Comparison of ENCODE assay signal across 8 cellular contexts in the genomic region with DNA sequence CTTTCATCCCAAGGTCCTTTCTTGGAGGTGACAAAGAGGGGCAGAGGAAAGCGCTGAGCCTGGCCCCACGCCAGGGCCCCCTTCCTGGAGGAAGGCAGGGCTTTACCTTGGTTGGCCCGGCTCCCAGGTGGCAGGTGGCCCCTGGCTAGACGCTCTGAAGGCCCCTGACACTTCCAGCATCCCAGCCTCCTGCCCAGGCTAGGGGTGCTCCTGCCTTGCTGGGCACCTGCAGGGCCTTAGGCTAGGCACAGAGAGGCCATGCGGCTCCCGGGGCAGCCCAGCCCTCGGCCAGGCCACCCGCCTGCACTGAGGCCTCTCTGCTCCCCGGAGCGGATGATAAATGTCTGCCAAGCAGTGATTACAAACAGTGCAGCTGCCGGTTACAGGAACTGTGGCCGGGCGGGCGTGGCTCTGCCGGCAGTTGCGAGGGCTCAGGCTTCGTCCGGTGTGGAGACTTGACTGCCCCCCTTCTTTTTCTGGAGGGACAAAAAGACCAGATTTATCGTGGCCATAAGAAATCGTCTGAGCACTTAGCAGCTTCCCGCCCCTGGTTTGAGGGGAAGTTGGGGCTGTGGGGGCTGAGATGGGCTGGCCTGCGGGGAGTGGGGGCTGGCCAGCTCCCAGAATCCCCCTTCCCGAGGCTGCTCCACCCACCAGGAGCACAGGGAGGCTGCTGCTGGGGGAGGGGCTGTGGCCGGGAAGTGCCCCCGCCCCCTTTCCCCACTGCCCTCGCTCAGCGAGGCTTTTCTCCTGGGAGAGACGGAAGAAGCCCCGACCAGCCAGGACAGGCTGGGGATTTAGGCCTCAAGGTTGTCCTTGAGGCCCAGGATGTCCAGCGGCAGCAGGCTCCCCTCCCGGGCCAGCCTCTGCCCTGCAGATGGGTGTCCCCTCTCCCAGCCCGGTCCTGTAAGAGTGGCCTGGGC. TPM values are rescaled to one million over a fixed set of nuclear protein-coding genes. Genes with fewer than 3 reads are reported as not detected.
DNase-seq lines count a peak whose midpoint lies in the region; ATAC-seq and TF ChIP-seq lines count a peak whose summit lies in the region.

No MANE protein-coding gene starts in this region.

- H3K27me3 ChIP-seq in IMR-90 (ENCODE audit: control insufficient read depth, insufficient read depth, low read length): no peaks in the 10 kb centered on the region
- no peaks in the 10 kb centered on the region for H3K27me3 ChIP-seq in SK-N-SH (ENCODE audit: insufficient read depth)
- H3K27me3 ChIP-seq in body of pancreas: no peaks in the 10 kb centered on the region
- H3K27me3 ChIP-seq in iPS-15b (ENCODE audit: control insufficient read depth, insufficient read depth, low read length): no peaks in the 10 kb centered on the region

- H3F3A ChIP-seq in SK-N-SH (replicated peaks; ENCODE audit: insufficient read depth): peaks cover 9% of the 10 kb centered on the region

- TF ChIP-seq RAD21 in IMR-90 (IDR thresholded peaks at IDR 0.05; ENCODE audit: low read length) (no peak), SK-N-SH (IDR thresholded peaks at IDR 0.05; ENCODE audit: low read length) (no peak)

- ATAC-seq in IMR-90 (ENCODE audit: low read depth) (peak; percentile 92), body of pancreas (peak; percentile 66), GM18517 (IDR thresholded peaks at IDR 0.05; ENCODE audit: unreplicated experiment) (no peak), HG03159 (IDR thresholded peaks at IDR 0.05; ENCODE audit: unreplicated experiment) (no peak)

- peak overlapping the region; percentile 83 for H3K18ac ChIP-seq in IMR-90 (ENCODE audit: low read depth, low read length)

- H3K27ac ChIP-seq in IMR-90 (ENCODE audit: insufficient read depth, low read length): peak overlapping the region; percentile 93
- H3K27ac ChIP-seq in SK-N-SH (ENCODE audit: low read depth in 2 of 2, low read length in 1 of 2): peak overlapping the region; percentile 69 to 99
- peak overlapping the region; percentile 20 to 80 (median 64) for H3K27ac ChIP-seq in body of pancreas

- TF ChIP-seq CTCF in IMR-90 (conservative IDR thresholded peaks at IDR 0.05; ENCODE audit: low read depth, low read length) (no peak), SK-N-SH (IDR thresholded peaks at IDR 0.05) (no peak), body of pancreas (IDR thresholded peaks at IDR 0.05) (no peak), retinal pigment epithelial cell (conservative IDR thresholded peaks at IDR 0.05; ENCODE audit: low read depth, low read length) (no peak)

- H3K4ac ChIP-seq in IMR-90 (ENCODE audit: low read depth, low read length): peak overlapping the region; percentile 96

- TF ChIP-seq EP300 in SK-N-SH (IDR thresholded peaks at IDR 0.05; ENCODE audit: borderline replicate concordance in 1 of 2, low read depth in 1 of 2, low read length in 1 of 2): no peak; a peak in 2 of 4 replicates

- dilution Hi-C loops in IMR-90 (cut with HindIII; ENCODE audit: low sequenced_read_pairs, unreplicated experiment): no loop called here

- peak overlapping the region; percentile 92 for H2AK9ac ChIP-seq in IMR-90 (replicated peaks; ENCODE audit: low read depth, low read length, poor library complexity)

- CTCF ChIA-PET in IMR-90 (lab: Yijun Ruan, JAX) (interaction anchor here (0.9 kb wide), 1 partner anchor 31 kb away, joined by 4 read pairs; the partner anchor contains the start of gene UBAC1), SK-N-SH (lab: Yijun Ruan, JAX) (interaction anchor here (1.4 to 2.2 kb wide), 3 partner anchors 9 to 130 kb away, joined by 5 to 11 read pairs (median 6); no protein-coding TSS in a partner anchor)

- POLR2A ChIA-PET in IMR-90 (lab: Charles Lee; ENCODE audit: unreplicated experiment) (no interaction called here), SK-N-SH (lab: Yijun Ruan, JAX) (interaction anchor here (2.0 kb wide), 1 partner anchor 125 kb away, joined by 5 read pairs; no protein-coding TSS in a partner anchor)

- peak overlapping the region; percentile 41 to 95 for H4K8ac ChIP-seq in IMR-90 (ENCODE audit: low read depth in 2 of 2, low read length in 2 of 2)

- intact Hi-C loops in IMR-90 (cut with micrococcal nuclease) (no loop called here), body of pancreas (cut with DNase I) (no loop called here)

- peak overlapping the region; percentile 93 for H3K23ac ChIP-seq in IMR-90 (ENCODE audit: low read depth, low read length)

- peak overlapping the region; percentile 76 for H2BK5ac ChIP-seq in IMR-90 (ENCODE audit: low read depth, low read length, poor library complexity, severe bottlenecking)

- peak overlapping the region; percentile 66 for H3K9ac ChIP-seq in IMR-90 (ENCODE audit: low read depth, low read length)
- H3K9ac ChIP-seq in SK-N-SH: peak overlapping the region; percentile 69
- peak overlapping the region; percentile 47 for H3K9ac ChIP-seq in iPS-15b (ENCODE audit: low read depth, low read length)

- peak overlapping the region; percentile 85 for H3K56ac ChIP-seq in IMR-90 (ENCODE audit: extremely low read depth, insufficient read depth, low read length)

- H4K91ac ChIP-seq in IMR-90 (ENCODE audit: insufficient read depth, low read depth, low read length): peak overlapping the region; percentile 97

- DNase-seq in COLO829 (ENCODE audit: low spot score) (peak; percentile 19), IMR-90 (peak; percentile 84), SK-N-SH (peak; percentile 89), body of pancreas (peak; percentile 54 to 81 (median 69)), retinal pigment epithelial cell (ENCODE audit: low read depth) (no peak)

- H3K9me3 ChIP-seq in IMR-90 (ENCODE audit: control insufficient read depth, insufficient read depth, low read length) (no peaks in the 10 kb centered on the region), SK-N-SH (no peaks in the 10 kb centered on the region), body of pancreas (no peaks in the 10 kb centered on the region), iPS-15b (ENCODE audit: control insufficient read depth, insufficient read depth, low read length) (no peaks in the 10 kb centered on the region)

- H3K9me2 ChIP-seq in SK-N-SH: no peaks in the 10 kb centered on the region

- H2BK20ac ChIP-seq in IMR-90 (ENCODE audit: low read depth, low read length): peak overlapping the region; percentile 76

- peak overlapping the region; percentile 71 for H2AK5ac ChIP-seq in IMR-90 (ENCODE audit: low read depth, low read length)

- H3K4me3 ChIP-seq in IMR-90 (ENCODE audit: insufficient read depth, low read depth, low read length): peak overlapping the region; percentile 7; the same call in 1 of the 2 replicates
- H3K4me3 ChIP-seq in SK-N-SH (ENCODE audit: low read depth in 2 of 2, low read length in 1 of 2): peak overlapping the region; percentile 42 to 56
- no peak overlapping the region for H3K4me3 ChIP-seq in body of pancreas
- no peak overlapping the region for H3K4me3 ChIP-seq in iPS-15b (ENCODE audit: low read depth, low read length)
- H3K4me3 ChIP-seq in retinal pigment epithelial cell (ENCODE audit: low read length): peak overlapping the region; percentile 25

- H3K36me3 ChIP-seq in IMR-90 (ENCODE audit: control insufficient read depth, insufficient read depth, low read length): no peaks in the 10 kb centered on the region
- H3K36me3 ChIP-seq in SK-N-SH (replicated peaks in 1 of 2; ENCODE audit: control insufficient read depth in 1 of 2, insufficient read depth in 2 of 2, low read length in 1 of 2): no peaks in the 10 kb centered on the region
- no peaks in the 10 kb centered on the region for H3K36me3 ChIP-seq in body of pancreas (replicated peaks in 1 of 2; ENCODE audit: insufficient read depth in 1 of 2, low read depth in 2 of 2)
- H3K36me3 ChIP-seq in iPS-15b (ENCODE audit: control insufficient read depth, insufficient read depth, low read length): no peaks in the 10 kb centered on the region

- TF ChIP-seq POLR2A in IMR-90 (IDR thresholded peaks at IDR 0.05; ENCODE audit: low read depth, low read length) (0 out of 2 replicates have a peak, but pooled peaks have one; percentile 17), body of pancreas (IDR thresholded peaks at IDR 0.05) (peak in 2 of 3 donors; percentile 35 to 50)

- H4K20me1 ChIP-seq in IMR-90 (ENCODE audit: insufficient read depth, low read length) (no peaks in the 10 kb centered on the region), SK-N-SH (ENCODE audit: insufficient read depth) (no peaks in the 10 kb centered on the region)

- WGBS in IMR-90 (ENCODE audit: extremely low coverage in 2 of 2, insufficient read length in 1 of 2), 2 experiments: 7% methylated on average over 16 of the region's 32 CpGs; no CpG with 5 or more reads in 1 of the 2 experiments
- 0% methylated on average over 8 of the region's 32 CpGs for WGBS in SK-N-SH (ENCODE audit: low lambda C conversion rate)
- WGBS in body of pancreas, 2 donors: 4 to 6% methylated on average over 6 to 32 of the region's 32 CpGs

- peak overlapping the region; percentile 60 for H3K4me2 ChIP-seq in IMR-90 (ENCODE audit: low read depth, low read length)
- peak overlapping the region; percentile 90 for H3K4me2 ChIP-seq in SK-N-SH

- H3K79me2 ChIP-seq in SK-N-SH (ENCODE audit: insufficient read depth): no peaks in the 10 kb centered on the region

- H3K14ac ChIP-seq in IMR-90 (replicated peaks; ENCODE audit: low read depth, low read length): peak overlapping the region; percentile 93

- H2BK120ac ChIP-seq in IMR-90 (ENCODE audit: low read depth, low read length): peak overlapping the region; percentile 97

- in situ Hi-C loops in IMR-90 (cut with MboI; ENCODE audit: low sequenced_read_pairs): no loop called here

- peak overlapping the region; percentile 81 for H4K5ac ChIP-seq in IMR-90 (ENCODE audit: low read depth, low read length)

- H3K79me1 ChIP-seq in IMR-90 (ENCODE audit: low read depth in 1 of 2, low read length in 2 of 2): 0 out of 4 replicates have a peak, but pooled peaks cover 0 to 3% of the 10 kb centered on the region in 2 experiments

- H2BK15ac ChIP-seq in IMR-90 (ENCODE audit: low read depth, low read length): peak overlapping the region; percentile 90; the same call in 1 of the 3 replicates

- H3K4me1 ChIP-seq in IMR-90 (ENCODE audit: control insufficient read depth, insufficient read depth, low read length) (peaks cover 21% of the 10 kb centered on the region), SK-N-SH (ENCODE audit: control insufficient read depth in 1 of 2, insufficient read depth in 2 of 2, low read depth in 1 of 2, low read length in 1 of 2) (peaks cover 16 to 72% of the 10 kb centered on the region in 2 experiments; a peak in 3 of 4 replicates), body of pancreas (peaks cover 32% of the 10 kb centered on the region), iPS-15b (ENCODE audit: control insufficient read depth, insufficient read depth, low read length) (no peaks in the 10 kb centered on the region)

- BruUV-seq in IMR-90 (replicated peaks; lab: Mats Ljungman, UMichigan): no TSS peak

- H2AFZ ChIP-seq in IMR-90 (replicated peaks; ENCODE audit: low read length, poor library complexity) (peak overlapping the region; percentile 94), SK-N-SH (ENCODE audit: low read depth) (peak overlapping the region; percentile 54; the same call in 1 of the 2 replicates)

- no peaks in the 10 kb centered on the region for H3K9me1 ChIP-seq in IMR-90 (ENCODE audit: insufficient read depth, low read length)

RNA-seq across cellular contexts. Expression of gene UBAC1, which starts 31.6 kb away (rescaled TPM):
- total RNA-seq in IMR-90 (2012; rRNA removed) (25.3 and 33.6 TPM in 2 replicates), body of pancreas (10 to 100 TPM; 17.4 to 25.4 TPM)
- polyA plus RNA-seq in IMR-90 (2012; rRNA removed) (33.9 and 36.4 TPM in 2 replicates), SK-N-SH (2012; rRNA removed) (67.7 and 69.3 TPM in 2 replicates)
- 38.7 and 47.1 TPM in 2 replicates for polyA plus RNA-seq in IMR-90 (2012; cell fraction: cytosol; rRNA removed)
- polyA plus RNA-seq in IMR-90 (2012; cell fraction: nucleus; rRNA removed; ENCODE audit: low replicate concordance): 63.9 and 70.8 TPM in 2 replicates
- polyA plus RNA-seq in SK-N-SH (2012; cell fraction: cytosol; rRNA removed): 54.5 and 61.1 TPM in 2 replicates
- polyA plus RNA-seq in SK-N-SH (2012; cell fraction: nucleus; rRNA removed): 115 and 123 TPM in 2 replicates

Comparison
In these comparisons a context has a peak if more than half of its experiments do, and no peak if none do; other contexts are left out.
1. ATAC-seq: peak in IMR-90 (single experiment) and body of pancreas (single experiment); none in GM18517 (single experiment) and HG03159 (single experiment).
2. H3K4me3 ChIP-seq: peak in IMR-90 (single experiment), SK-N-SH (2 of 2) and retinal pigment epithelial cell (single experiment); none in body of pancreas (0 of 2) and iPS-15b (single experiment).
3. Peak in every context shown above with its lines, with median percentiles within 50 percentile points of each other: H3K27ac ChIP-seq and H3K9ac ChIP-seq.